In the genomic region with DNA sequence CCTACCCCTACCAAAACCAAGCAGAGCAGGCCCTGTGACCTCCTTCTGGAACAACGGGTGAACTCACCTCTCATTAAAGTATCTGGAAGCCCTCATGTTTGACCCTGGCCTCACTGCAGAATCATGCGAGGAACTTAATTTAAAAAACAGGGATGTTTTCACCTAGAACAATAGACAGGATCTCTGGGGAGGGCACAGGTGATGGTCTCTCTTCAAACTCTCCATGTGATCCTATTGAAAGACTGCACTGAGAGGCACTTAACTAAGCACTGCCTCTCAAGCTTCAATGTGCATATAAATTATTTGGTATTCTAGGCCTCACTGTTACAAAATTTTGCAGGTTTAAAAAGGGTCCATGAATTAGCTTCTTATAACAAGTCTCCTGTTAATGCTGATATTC, we compare ENCODE assay signal across 1 cellular context.
TF ChIP-seq lines count a peak whose summit lies in the region.

No MANE protein-coding gene starts in this region.

TF ChIP-seq in GM23338, 12 proteins besides CTCF, POLR2A, EP300 and RAD21 (continued from another document):
- TF ChIP-seq, protein P1, sequence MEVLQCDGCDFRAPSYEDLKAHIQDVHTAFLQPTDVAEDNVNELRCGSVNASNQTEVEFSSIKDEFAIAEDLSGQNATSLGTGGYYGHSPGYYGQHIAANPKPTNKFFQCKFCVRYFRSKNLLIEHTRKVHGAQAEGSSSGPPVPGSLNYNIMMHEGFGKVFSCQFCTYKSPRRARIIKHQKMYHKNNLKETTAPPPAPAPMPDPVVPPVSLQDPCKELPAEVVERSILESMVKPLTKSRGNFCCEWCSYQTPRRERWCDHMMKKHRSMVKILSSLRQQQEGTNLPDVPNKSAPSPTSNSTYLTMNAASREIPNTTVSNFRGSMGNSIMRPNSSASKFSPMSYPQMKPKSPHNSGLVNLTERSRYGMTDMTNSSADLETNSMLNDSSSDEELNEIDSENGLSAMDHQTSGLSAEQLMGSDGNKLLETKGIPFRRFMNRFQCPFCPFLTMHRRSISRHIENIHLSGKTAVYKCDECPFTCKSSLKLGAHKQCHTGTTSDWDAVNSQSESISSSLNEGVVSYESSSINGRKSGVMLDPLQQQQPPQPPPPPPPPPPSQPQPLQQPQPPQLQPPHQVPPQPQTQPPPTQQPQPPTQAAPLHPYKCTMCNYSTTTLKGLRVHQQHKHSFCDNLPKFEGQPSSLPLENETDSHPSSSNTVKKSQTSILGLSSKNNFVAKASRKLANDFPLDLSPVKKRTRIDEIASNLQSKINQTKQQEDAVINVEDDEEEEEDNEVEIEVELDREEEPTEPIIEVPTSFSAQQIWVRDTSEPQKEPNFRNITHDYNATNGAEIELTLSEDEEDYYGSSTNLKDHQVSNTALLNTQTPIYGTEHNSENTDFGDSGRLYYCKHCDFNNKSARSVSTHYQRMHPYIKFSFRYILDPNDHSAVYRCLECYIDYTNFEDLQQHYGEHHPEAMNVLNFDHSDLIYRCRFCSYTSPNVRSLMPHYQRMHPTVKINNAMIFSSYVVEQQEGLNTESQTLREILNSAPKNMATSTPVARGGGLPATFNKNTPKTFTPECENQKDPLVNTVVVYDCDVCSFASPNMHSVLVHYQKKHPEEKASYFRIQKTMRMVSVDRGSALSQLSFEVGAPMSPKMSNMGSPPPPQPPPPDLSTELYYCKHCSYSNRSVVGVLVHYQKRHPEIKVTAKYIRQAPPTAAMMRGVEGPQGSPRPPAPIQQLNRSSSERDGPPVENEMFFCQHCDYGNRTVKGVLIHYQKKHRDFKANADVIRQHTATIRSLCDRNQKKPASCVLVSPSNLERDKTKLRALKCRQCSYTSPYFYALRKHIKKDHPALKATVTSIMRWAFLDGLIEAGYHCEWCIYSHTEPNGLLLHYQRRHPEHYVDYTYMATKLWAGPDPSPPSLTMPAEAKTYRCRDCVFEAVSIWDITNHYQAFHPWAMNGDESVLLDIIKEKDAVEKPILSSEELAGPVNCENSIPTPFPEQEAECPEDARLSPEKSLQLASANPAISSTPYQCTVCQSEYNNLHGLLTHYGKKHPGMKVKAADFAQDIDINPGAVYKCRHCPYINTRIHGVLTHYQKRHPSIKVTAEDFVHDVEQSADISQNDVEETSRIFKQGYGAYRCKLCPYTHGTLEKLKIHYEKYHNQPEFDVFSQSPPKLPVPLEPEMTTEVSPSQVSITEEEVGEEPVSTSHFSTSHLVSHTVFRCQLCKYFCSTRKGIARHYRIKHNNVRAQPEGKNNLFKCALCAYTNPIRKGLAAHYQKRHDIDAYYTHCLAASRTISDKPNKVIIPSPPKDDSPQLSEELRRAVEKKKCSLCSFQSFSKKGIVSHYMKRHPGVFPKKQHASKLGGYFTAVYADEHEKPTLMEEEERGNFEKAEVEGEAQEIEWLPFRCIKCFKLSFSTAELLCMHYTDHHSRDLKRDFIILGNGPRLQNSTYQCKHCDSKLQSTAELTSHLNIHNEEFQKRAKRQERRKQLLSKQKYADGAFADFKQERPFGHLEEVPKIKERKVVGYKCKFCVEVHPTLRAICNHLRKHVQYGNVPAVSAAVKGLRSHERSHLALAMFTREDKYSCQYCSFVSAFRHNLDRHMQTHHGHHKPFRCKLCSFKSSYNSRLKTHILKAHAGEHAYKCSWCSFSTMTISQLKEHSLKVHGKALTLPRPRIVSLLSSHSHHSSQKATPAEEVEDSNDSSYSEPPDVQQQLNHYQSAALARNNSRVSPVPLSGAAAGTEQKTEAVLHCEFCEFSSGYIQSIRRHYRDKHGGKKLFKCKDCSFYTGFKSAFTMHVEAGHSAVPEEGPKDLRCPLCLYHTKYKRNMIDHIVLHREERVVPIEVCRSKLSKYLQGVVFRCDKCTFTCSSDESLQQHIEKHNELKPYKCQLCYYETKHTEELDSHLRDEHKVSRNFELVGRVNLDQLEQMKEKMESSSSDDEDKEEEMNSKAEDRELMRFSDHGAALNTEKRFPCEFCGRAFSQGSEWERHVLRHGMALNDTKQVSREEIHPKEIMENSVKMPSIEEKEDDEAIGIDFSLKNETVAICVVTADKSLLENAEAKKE (CRISPR knock-in tag; IDR thresholded peaks at IDR 0.05): no peak
- TF ChIP-seq CREB1 (CRISPR knock-in tag; IDR thresholded peaks at IDR 0.05; ENCODE audit: low read depth) (no peak), POLR2AphosphoS5 (IDR thresholded peaks at IDR 0.05; ENCODE audit: low read depth) (no peak)
